In the genomic region with DNA sequence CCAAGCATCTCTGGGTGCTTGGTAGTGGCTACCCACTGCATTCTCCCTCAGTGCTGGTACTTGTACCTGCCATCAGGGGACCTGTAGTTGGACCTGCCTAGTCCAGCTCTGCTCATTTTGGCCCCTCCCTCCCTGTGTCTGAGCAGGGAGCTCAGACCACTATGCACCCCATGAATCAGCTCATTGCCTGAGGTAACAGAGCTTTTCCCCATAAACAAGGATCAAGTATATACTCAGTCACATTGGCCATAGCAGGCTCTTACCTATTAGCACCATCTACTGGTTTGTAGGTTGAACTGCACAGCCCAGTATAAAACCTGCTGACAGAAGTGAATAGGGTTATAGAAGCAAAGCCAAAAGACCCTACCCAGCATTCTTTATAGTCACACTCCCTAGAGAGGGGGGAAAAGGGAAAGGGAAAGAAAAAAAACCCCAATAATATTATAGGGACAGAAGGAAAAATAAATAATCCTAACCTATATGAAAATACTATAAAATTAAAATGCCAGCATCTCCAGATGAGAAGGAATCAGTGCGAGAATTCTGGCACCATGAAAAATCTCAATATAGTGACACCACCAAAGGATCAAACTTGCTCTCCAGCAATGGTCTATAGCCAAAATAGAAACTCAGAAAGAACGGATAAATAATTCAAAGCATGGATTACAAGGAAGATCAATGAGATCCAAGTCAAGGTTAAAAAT, we compare ENCODE assay signal across 8 cellular contexts. TPM values are rescaled to one million over a fixed set of nuclear protein-coding genes. Genes with fewer than 3 reads are reported as not detected.
DNase-seq lines count a peak whose midpoint lies in the region; ATAC-seq and TF ChIP-seq lines count a peak whose summit lies in the region.

No MANE protein-coding gene starts in this region.

- no peak overlapping the region for H3K4me3 ChIP-seq in right atrium auricular region

- peaks cover 21% of the 10 kb centered on the region for H3K4me1 Mint-ChIP-seq in activated naive CD8-positive, alpha-beta T cell treated with anti-CD3 and anti-CD28 coated beads, Interleukin-2, amount 50 U/mL, for 24 hours

- H3K4me1 ChIP-seq in right atrium auricular region: no peaks in the 10 kb centered on the region

- no peak overlapping the region for H3K4me3 Mint-ChIP-seq in activated naive CD8-positive, alpha-beta T cell treated with anti-CD3 and anti-CD28 coated beads, Interleukin-2, amount 50 U/mL, for 24 hours

- peaks cover 14% of the 10 kb centered on the region for H3K9me3 Mint-ChIP-seq in activated naive CD8-positive, alpha-beta T cell treated with anti-CD3 and anti-CD28 coated beads, Interleukin-2, amount 50 U/mL, for 24 hours

- no peaks in the 10 kb centered on the region for H3K9me3 ChIP-seq in right atrium auricular region

- ATAC-seq in HG02885 (IDR thresholded peaks at IDR 0.05; ENCODE audit: poor library complexity, unreplicated experiment): peak; percentile 61
- ATAC-seq in activated naive CD8-positive, alpha-beta T cell treated with anti-CD3 and anti-CD28 coated beads, Interleukin-2, amount 50 U/mL, for 24 hours: peak; percentile 92

- H3K27me3 ChIP-seq in right atrium auricular region: no peaks in the 10 kb centered on the region

- H3K27ac Mint-ChIP-seq in activated naive CD8-positive, alpha-beta T cell treated with anti-CD3 and anti-CD28 coated beads, Interleukin-2, amount 50 U/mL, for 24 hours: no peak overlapping the region

- peak; percentile 7 to 62 (median 14) for DNase-seq in stimulated activated naive CD4-positive, alpha-beta T cell (lab: John Stamatoyannopoulos, UW)
- DNase-seq in stimulated activated naive CD4-positive, alpha-beta T cell treated with Interleukin-2 at 50 U/mL for 16 hours (lab: John Stamatoyannopoulos, UW): no peak
- peak; percentile 41 to 51 for DNase-seq in NOMO-1 (lab: John Stamatoyannopoulos, UW; ENCODE audit: unreplicated experiment in 2 of 2)
- DNase-seq in activated naive CD8-positive, alpha-beta T cell treated with anti-CD3 and anti-CD28 coated beads, Interleukin-2, amount 50 U/mL, for 24 hours: peak; percentile 20
- no peak for DNase-seq in right atrium auricular region (ENCODE audit: low spot score)
- DNase-seq in stimulated activated CD4-positive, alpha-beta T cell treated with anti-CD3 and anti-CD28 coated beads, Interleukin-2, amount 100 ng/mL, for 48 hours: peak; percentile 5 to 6
- DNase-seq in activated gamma-delta T cell (lab: John Stamatoyannopoulos, UW): no peak

- H3K27me3 Mint-ChIP-seq in activated naive CD8-positive, alpha-beta T cell treated with anti-CD3 and anti-CD28 coated beads, Interleukin-2, amount 50 U/mL, for 24 hours: no peaks in the 10 kb centered on the region

- peaks cover 29% of the 10 kb centered on the region for H3K36me3 Mint-ChIP-seq in activated naive CD8-positive, alpha-beta T cell treated with anti-CD3 and anti-CD28 coated beads, Interleukin-2, amount 50 U/mL, for 24 hours (ENCODE audit: low read depth)

- TF ChIP-seq CTCF in right atrium auricular region (IDR thresholded peaks at IDR 0.05): peak; percentile 64 to 84

- peaks cover 28% of the 10 kb centered on the region for H3K36me3 ChIP-seq in right atrium auricular region

- no peak overlapping the region for H3K27ac ChIP-seq in right atrium auricular region

RNA-seq across cellular contexts. Expression of gene FLACC1, which starts 6.9 kb away (rescaled TPM):
- total RNA-seq in right atrium auricular region: 1 to 10 TPM; 6.2 to 7.5 TPM

Comparison
In these comparisons a context has a peak if more than half of its experiments do, and no peak if none do; other contexts are left out.
1. DNase-seq: peak in stimulated activated naive CD4-positive, alpha-beta T cell (6 of 6), NOMO-1 (2 of 2), activated naive CD8-positive, alpha-beta T cell treated with anti-CD3 and anti-CD28 coated beads, Interleukin-2, amount 50 U/mL, for 24 hours (single experiment) and stimulated activated CD4-positive, alpha-beta T cell treated with anti-CD3 and anti-CD28 coated beads, Interleukin-2, amount 100 ng/mL, for 48 hours (2 of 2); none in stimulated activated naive CD4-positive, alpha-beta T cell treated with Interleukin-2 at 50 U/mL for 16 hours (single experiment), right atrium auricular region (single experiment) and activated gamma-delta T cell (single experiment).